8 cellular contexts compared by ENCODE assay signal in genomic region chr16:58127033-58127556, GRCh38. TPM values are rescaled to one million over a fixed set of nuclear protein-coding genes. Genes with fewer than 3 reads are reported as not detected.
DNase-seq lines count a peak whose midpoint lies in the region; ATAC-seq and TF ChIP-seq lines count a peak whose summit lies in the region.

No MANE protein-coding gene starts in this region.

- peaks cover 27% of the 10 kb centered on the region for H3K36me3 Mint-ChIP-seq in CD4-positive, alpha-beta T cell (ENCODE audit: low read depth)
- no peaks in the 10 kb centered on the region for H3K36me3 Mint-ChIP-seq in natural killer cell

- no peaks in the 10 kb centered on the region for H3K27me3 ChIP-seq in CD4-positive, alpha-beta T cell (ENCODE audit: control insufficient read depth, insufficient read depth, low read length)
- no peaks in the 10 kb centered on the region for H3K27me3 ChIP-seq in SJCRH30

- peaks cover 10% of the 10 kb centered on the region for H3K4me1 ChIP-seq in SJCRH30

- peaks cover 2% of the 10 kb centered on the region for H3K9me3 Mint-ChIP-seq in CD4-positive, alpha-beta T cell
- H3K9me3 Mint-ChIP-seq in natural killer cell, result no peaks in the 10 kb centered on the region

- DNase-seq in CD4-positive, alpha-beta T cell, result peak in 3 of 10 experiments; percentile 8 to 53 (median 10)
- DNase-seq in GM20000 (ENCODE audit: low spot score), result no peak
- DNase-seq in SJCRH30, result no peak
- DNase-seq in effector CD4-positive, alpha-beta T cell, result peak; percentile 42
- DNase-seq in natural killer cell, result no peak
- DNase-seq in mucosa of gallbladder (ENCODE audit: low spot score), result no peak
- DNase-seq in cortex of kidney (lab: John Stamatoyannopoulos, UW), result no peak

- H3K36me3 ChIP-seq in SJCRH30, result no peaks in the 10 kb centered on the region

- POLR2A ChIA-PET in CD4-positive, alpha-beta T cell (lab: Charles Lee), result interaction anchor here (0.9 kb wide), 1 partner anchor 142 kb away, joined by 4 read pairs; no protein-coding TSS in a partner anchor

- CTCF ChIA-PET in CD4-positive, alpha-beta T cell (lab: Charles Lee), result interaction anchor here (0.7 to 5.4 kb wide), 5 partner anchors 11 to 116 kb away, joined by 3 to 21 read pairs (median 3); no protein-coding TSS in a partner anchor

- TF ChIP-seq CTCF in CD4-positive, alpha-beta T cell (IDR thresholded peaks at IDR 0.05), result peak; percentile 36
- TF ChIP-seq CTCF in GM20000 (IDR thresholded peaks at IDR 0.05; ENCODE audit: extremely low read depth, missing control alignments) (peak; percentile 10), natural killer cell (IDR thresholded peaks at IDR 0.05) (peak; percentile 25)

- peak overlapping the region; percentile 91 for H3K4me3 Mint-ChIP-seq in CD4-positive, alpha-beta T cell
- H3K4me3 Mint-ChIP-seq in natural killer cell, result peak overlapping the region; percentile 99

- H3K9me3 ChIP-seq in CD4-positive, alpha-beta T cell (ENCODE audit: control insufficient read depth, low read length), result no peaks in the 10 kb centered on the region
- no peaks in the 10 kb centered on the region for H3K9me3 ChIP-seq in SJCRH30 (replicated peaks)

- H3K4me1 Mint-ChIP-seq in CD4-positive, alpha-beta T cell (ENCODE audit: low read depth), result peaks cover 61% of the 10 kb centered on the region
- peaks cover 51 to 54% of the 10 kb centered on the region in 2 donors for H3K4me1 Mint-ChIP-seq in natural killer cell

- peak overlapping the region; percentile 88 for H3K27ac Mint-ChIP-seq in CD4-positive, alpha-beta T cell
- H3K27ac Mint-ChIP-seq in natural killer cell, result peak overlapping the region; percentile 93 to 95

- peak; percentile 52 for ATAC-seq in CD4-positive, alpha-beta T cell (ENCODE audit: poor library complexity)
- peak; percentile 20 to 54 (median 25) for ATAC-seq in natural killer cell
- no peak for ATAC-seq in HG02763 (IDR thresholded peaks at IDR 0.05; ENCODE audit: unreplicated experiment)

- H3K27me3 Mint-ChIP-seq in CD4-positive, alpha-beta T cell, result no peaks in the 10 kb centered on the region
- H3K27me3 Mint-ChIP-seq in natural killer cell (ENCODE audit: low read depth in 2 of 2), result no peaks in the 10 kb centered on the region

- 0 out of 2 replicates have a peak overlapping the region, but pooled peaks have one; percentile 91 for H3K4me3 ChIP-seq in SJCRH30

- peak overlapping the region; percentile 48 for H3K27ac ChIP-seq in CD4-positive, alpha-beta T cell (ENCODE audit: low read depth, low read length)
- no peak overlapping the region for H3K27ac ChIP-seq in SJCRH30

- intact Hi-C loops in CD4-positive, alpha-beta T cell (cut with DNase I, micrococcal nuclease), result loop anchor here (2.0 to 10.0 kb wide), 9 partner anchors 70 to 940 kb away; partner anchors contain the start of genes KATNB1 (in 2 of the 2), CSNK2A2 (in 1 of the 2), PSME3IP1 (in 1 of the 2) and RSPRY1 (in 1 of the 2)
- intact Hi-C loops in natural killer cell (cut with micrococcal nuclease), result loop anchor here (2.0 to 10.0 kb wide), 4 partner anchors 106 to 825 kb away; partner anchors contain the start of gene KATNB1

RNA-seq across cellular contexts. Expression of gene CFAP20, which starts 2.1 kb away (rescaled TPM):
- total RNA-seq in CD4-positive, alpha-beta T cell, result 100 to 1,000 TPM; 250 to 261 TPM
- total RNA-seq in SJCRH30 (2014; rRNA removed; shearing (Covaris generic)), result 116 and 119 TPM in 2 replicates
- total RNA-seq in natural killer cell (100 to 1,000 TPM in 1 of 3 donors, 10 to 100 TPM in 2; 57.9 to 137 (median 64.7) TPM), mucosa of gallbladder (20.9 TPM)
